In the genomic region with DNA sequence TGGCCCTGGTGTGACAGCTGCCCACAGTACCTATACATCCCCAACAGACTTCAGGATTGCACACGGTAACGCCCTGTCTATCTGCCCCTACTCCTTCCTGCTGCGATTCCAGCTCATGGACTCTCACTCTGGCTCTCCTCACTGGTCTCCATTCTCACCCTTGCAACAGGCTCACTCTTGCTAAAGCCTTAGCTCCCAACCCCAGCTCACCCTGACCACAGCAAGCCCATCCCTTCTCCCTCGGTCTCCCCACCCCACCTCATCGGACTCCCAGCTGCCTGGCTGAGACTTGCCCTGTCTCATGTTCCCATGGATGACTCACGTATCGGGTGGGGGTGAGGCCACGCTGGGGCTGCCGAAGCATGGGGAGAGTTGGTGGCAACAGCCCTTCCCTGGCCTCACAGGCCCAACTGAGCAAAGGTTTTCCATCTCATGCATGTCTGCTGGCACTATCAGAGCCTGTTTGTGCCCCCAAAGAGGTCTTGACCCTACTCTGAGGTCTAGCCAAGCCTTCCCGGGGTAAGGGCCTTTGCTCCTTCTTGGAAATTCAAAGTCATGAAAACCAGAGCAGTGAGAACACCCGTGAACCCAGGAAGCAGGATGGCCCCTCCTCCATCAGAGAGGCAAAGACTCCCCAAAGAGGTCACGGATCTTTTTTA, we compare ENCODE assay signal across 1 cellular context.
TF ChIP-seq lines count a peak whose summit lies in the region.

No MANE protein-coding gene starts in this region.

TF ChIP-seq in HEK293, 187 proteins besides CTCF, POLR2A, EP300 and RAD21 (continued from another document and continues in another):
- TF ChIP-seq, protein P1, sequence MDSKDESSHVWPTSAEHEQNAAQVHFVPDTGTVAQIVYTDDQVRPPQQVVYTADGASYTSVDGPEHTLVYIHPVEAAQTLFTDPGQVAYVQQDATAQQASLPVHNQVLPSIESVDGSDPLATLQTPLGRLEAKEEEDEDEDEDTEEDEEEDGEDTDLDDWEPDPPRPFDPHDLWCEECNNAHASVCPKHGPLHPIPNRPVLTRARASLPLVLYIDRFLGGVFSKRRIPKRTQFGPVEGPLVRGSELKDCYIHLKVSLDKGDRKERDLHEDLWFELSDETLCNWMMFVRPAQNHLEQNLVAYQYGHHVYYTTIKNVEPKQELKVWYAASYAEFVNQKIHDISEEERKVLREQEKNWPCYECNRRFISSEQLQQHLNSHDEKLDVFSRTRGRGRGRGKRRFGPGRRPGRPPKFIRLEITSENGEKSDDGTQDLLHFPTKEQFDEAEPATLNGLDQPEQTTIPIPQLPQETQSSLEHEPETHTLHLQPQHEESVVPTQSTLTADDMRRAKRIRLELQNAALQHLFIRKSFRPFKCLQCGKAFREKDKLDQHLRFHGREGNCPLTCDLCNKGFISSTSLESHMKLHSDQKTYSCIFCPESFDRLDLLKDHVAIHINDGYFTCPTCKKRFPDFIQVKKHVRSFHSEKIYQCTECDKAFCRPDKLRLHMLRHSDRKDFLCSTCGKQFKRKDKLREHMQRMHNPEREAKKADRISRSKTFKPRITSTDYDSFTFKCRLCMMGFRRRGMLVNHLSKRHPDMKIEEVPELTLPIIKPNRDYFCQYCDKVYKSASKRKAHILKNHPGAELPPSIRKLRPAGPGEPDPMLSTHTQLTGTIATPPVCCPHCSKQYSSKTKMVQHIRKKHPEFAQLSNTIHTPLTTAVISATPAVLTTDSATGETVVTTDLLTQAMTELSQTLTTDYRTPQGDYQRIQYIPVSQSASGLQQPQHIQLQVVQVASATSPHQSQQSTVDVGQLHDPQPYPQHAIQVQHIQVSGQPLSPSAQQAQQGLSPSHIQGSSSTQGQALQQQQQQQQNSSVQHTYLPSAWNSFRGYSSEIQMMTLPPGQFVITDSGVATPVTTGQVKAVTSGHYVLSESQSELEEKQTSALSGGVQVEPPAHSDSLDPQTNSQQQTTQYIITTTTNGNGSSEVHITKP (tag by site-specific recombination; IDR thresholded peaks at IDR 0.05) = peak; percentile 62
- TF ChIP-seq ZNF350 (tag by site-specific recombination; IDR thresholded peaks at IDR 0.05) (no peak), ZNF664 (tag by site-specific recombination; IDR thresholded peaks at IDR 0.05) (no peak), ZNF221 (tag by site-specific recombination; IDR thresholded peaks at IDR 0.05; ENCODE audit: borderline replicate concordance) (no peak), ZXDB (tag by site-specific recombination; IDR thresholded peaks at IDR 0.05) (peak; percentile 33; the same call in 1 of the 2 replicates), ZNF404 (tag by site-specific recombination; IDR thresholded peaks at IDR 0.05) (no peak), ZBTB1 (tag by site-specific recombination; IDR thresholded peaks at IDR 0.05) (no peak), KLF16 (tag by site-specific recombination; IDR thresholded peaks at IDR 0.05) (no peak), ZNF629 (tag by site-specific recombination; IDR thresholded peaks at IDR 0.05) (peak; percentile 59), SP3 (tag by site-specific recombination; IDR thresholded peaks at IDR 0.05) (peak; percentile 16; the same call in 1 of the 2 replicates), ZNF223 (tag by site-specific recombination; IDR thresholded peaks at IDR 0.05) (no peak), ZNF670 (tag by site-specific recombination; IDR thresholded peaks at IDR 0.05; ENCODE audit: low read depth) (no peak), SP7 (tag by site-specific recombination; IDR thresholded peaks at IDR 0.05) (peak; percentile 76), KLF1 (tag by site-specific recombination; IDR thresholded peaks at IDR 0.05) (peak; percentile 81), KLF10 (tag by site-specific recombination; IDR thresholded peaks at IDR 0.05) (no peak), ZNF341 (tag by site-specific recombination; IDR thresholded peaks at IDR 0.05; ENCODE audit: low read depth) (peak; percentile 76), ZNF324 (tag by site-specific recombination; IDR thresholded peaks at IDR 0.05) (peak; percentile 17; the same call in 1 of the 2 replicates), SP2 (tag by site-specific recombination; IDR thresholded peaks at IDR 0.05) (peak; percentile 23; the same call in 1 of the 2 replicates), ZFHX2 (tag by site-specific recombination; conservative IDR thresholded peaks at IDR 0.05) (peak; percentile 43), GLIS1 (tag by site-specific recombination; IDR thresholded peaks at IDR 0.05) (peak; percentile 78), KLF9 (tag by site-specific recombination; IDR thresholded peaks at IDR 0.05; ENCODE audit: low read depth) (peak; percentile 28; the same call in 1 of the 2 replicates), GFI1B (tag by site-specific recombination; IDR thresholded peaks at IDR 0.05) (no peak), ZNF600 (tag by site-specific recombination; IDR thresholded peaks at IDR 0.05) (peak; percentile 82), PRDM1 (tag by site-specific recombination; IDR thresholded peaks at IDR 0.05) (peak; percentile 70), EGR2 (tag by site-specific recombination; IDR thresholded peaks at IDR 0.05; ENCODE audit: low read depth) (0 out of 2 replicates have a peak, but pooled peaks have one; percentile 29), ZNF335 (tag by site-specific recombination; conservative IDR thresholded peaks at IDR 0.05) (0 out of 2 replicates have a peak, but pooled peaks have one; percentile 19), ZNF792 (tag by site-specific recombination; IDR thresholded peaks at IDR 0.05) (no peak), ZNF621 (tag by site-specific recombination; IDR thresholded peaks at IDR 0.05) (no peak), ZNF747 (tag by site-specific recombination; IDR thresholded peaks at IDR 0.05) (no peak), SCRT2 (tag by site-specific recombination; IDR thresholded peaks at IDR 0.05) (peak; percentile 83), ZIC2 (tag by site-specific recombination; IDR thresholded peaks at IDR 0.05) (peak; percentile 83), ZBTB17 (tag by site-specific recombination; IDR thresholded peaks at IDR 0.05) (peak; percentile 85), GLIS2 (tag by site-specific recombination; IDR thresholded peaks at IDR 0.05) (peak; percentile 94), ZNF660 (tag by site-specific recombination; IDR thresholded peaks at IDR 0.05) (peak; percentile 47; the same call in 1 of the 2 replicates), ZNF37A (tag by site-specific recombination; IDR thresholded peaks at IDR 0.05) (no peak)
- TF ChIP-seq, protein P2, sequence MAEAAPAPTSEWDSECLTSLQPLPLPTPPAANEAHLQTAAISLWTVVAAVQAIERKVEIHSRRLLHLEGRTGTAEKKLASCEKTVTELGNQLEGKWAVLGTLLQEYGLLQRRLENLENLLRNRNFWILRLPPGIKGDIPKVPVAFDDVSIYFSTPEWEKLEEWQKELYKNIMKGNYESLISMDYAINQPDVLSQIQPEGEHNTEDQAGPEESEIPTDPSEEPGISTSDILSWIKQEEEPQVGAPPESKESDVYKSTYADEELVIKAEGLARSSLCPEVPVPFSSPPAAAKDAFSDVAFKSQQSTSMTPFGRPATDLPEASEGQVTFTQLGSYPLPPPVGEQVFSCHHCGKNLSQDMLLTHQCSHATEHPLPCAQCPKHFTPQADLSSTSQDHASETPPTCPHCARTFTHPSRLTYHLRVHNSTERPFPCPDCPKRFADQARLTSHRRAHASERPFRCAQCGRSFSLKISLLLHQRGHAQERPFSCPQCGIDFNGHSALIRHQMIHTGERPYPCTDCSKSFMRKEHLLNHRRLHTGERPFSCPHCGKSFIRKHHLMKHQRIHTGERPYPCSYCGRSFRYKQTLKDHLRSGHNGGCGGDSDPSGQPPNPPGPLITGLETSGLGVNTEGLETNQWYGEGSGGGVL (tag by site-specific recombination; IDR thresholded peaks at IDR 0.05) = peak; percentile 93
- TF ChIP-seq, protein P3, sequence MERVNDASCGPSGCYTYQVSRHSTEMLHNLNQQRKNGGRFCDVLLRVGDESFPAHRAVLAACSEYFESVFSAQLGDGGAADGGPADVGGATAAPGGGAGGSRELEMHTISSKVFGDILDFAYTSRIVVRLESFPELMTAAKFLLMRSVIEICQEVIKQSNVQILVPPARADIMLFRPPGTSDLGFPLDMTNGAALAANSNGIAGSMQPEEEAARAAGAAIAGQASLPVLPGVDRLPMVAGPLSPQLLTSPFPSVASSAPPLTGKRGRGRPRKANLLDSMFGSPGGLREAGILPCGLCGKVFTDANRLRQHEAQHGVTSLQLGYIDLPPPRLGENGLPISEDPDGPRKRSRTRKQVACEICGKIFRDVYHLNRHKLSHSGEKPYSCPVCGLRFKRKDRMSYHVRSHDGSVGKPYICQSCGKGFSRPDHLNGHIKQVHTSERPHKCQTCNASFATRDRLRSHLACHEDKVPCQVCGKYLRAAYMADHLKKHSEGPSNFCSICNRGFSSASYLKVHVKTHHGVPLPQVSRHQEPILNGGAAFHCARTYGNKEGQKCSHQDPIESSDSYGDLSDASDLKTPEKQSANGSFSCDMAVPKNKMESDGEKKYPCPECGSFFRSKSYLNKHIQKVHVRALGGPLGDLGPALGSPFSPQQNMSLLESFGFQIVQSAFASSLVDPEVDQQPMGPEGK (tag by site-specific recombination; IDR thresholded peaks at IDR 0.05) = peak; percentile 97
- TF ChIP-seq, protein P4, sequence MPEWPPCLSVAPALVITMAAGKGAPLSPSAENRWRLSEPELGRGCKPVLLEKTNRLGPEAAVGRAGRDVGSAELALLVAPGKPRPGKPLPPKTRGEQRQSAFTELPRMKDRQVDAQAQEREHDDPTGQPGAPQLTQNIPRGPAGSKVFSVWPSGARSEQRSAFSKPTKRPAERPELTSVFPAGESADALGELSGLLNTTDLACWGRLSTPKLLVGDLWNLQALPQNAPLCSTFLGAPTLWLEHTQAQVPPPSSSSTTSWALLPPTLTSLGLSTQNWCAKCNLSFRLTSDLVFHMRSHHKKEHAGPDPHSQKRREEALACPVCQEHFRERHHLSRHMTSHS (tag by site-specific recombination; IDR thresholded peaks at IDR 0.05) = no peak
- TF ChIP-seq, protein P5, sequence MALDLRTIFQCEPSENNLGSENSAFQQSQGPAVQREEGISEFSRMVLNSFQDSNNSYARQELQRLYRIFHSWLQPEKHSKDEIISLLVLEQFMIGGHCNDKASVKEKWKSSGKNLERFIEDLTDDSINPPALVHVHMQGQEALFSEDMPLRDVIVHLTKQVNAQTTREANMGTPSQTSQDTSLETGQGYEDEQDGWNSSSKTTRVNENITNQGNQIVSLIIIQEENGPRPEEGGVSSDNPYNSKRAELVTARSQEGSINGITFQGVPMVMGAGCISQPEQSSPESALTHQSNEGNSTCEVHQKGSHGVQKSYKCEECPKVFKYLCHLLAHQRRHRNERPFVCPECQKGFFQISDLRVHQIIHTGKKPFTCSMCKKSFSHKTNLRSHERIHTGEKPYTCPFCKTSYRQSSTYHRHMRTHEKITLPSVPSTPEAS (tag by site-specific recombination; IDR thresholded peaks at IDR 0.05) = 0 out of 2 replicates have a peak, but pooled peaks have one; percentile 27
- TF ChIP-seq, protein P6, sequence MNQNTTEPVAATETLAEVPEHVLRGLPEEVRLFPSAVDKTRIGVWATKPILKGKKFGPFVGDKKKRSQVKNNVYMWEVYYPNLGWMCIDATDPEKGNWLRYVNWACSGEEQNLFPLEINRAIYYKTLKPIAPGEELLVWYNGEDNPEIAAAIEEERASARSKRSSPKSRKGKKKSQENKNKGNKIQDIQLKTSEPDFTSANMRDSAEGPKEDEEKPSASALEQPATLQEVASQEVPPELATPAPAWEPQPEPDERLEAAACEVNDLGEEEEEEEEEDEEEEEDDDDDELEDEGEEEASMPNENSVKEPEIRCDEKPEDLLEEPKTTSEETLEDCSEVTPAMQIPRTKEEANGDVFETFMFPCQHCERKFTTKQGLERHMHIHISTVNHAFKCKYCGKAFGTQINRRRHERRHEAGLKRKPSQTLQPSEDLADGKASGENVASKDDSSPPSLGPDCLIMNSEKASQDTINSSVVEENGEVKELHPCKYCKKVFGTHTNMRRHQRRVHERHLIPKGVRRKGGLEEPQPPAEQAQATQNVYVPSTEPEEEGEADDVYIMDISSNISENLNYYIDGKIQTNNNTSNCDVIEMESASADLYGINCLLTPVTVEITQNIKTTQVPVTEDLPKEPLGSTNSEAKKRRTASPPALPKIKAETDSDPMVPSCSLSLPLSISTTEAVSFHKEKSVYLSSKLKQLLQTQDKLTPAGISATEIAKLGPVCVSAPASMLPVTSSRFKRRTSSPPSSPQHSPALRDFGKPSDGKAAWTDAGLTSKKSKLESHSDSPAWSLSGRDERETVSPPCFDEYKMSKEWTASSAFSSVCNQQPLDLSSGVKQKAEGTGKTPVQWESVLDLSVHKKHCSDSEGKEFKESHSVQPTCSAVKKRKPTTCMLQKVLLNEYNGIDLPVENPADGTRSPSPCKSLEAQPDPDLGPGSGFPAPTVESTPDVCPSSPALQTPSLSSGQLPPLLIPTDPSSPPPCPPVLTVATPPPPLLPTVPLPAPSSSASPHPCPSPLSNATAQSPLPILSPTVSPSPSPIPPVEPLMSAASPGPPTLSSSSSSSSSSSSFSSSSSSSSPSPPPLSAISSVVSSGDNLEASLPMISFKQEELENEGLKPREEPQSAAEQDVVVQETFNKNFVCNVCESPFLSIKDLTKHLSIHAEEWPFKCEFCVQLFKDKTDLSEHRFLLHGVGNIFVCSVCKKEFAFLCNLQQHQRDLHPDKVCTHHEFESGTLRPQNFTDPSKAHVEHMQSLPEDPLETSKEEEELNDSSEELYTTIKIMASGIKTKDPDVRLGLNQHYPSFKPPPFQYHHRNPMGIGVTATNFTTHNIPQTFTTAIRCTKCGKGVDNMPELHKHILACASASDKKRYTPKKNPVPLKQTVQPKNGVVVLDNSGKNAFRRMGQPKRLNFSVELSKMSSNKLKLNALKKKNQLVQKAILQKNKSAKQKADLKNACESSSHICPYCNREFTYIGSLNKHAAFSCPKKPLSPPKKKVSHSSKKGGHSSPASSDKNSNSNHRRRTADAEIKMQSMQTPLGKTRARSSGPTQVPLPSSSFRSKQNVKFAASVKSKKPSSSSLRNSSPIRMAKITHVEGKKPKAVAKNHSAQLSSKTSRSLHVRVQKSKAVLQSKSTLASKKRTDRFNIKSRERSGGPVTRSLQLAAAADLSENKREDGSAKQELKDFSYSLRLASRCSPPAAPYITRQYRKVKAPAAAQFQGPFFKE (tag by site-specific recombination; IDR thresholded peaks at IDR 0.05; ENCODE audit: borderline replicate concordance) = no peak
- TF ChIP-seq, protein P7, sequence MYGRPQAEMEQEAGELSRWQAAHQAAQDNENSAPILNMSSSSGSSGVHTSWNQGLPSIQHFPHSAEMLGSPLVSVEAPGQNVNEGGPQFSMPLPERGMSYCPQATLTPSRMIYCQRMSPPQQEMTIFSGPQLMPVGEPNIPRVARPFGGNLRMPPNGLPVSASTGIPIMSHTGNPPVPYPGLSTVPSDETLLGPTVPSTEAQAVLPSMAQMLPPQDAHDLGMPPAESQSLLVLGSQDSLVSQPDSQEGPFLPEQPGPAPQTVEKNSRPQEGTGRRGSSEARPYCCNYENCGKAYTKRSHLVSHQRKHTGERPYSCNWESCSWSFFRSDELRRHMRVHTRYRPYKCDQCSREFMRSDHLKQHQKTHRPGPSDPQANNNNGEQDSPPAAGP (tag by site-specific recombination; IDR thresholded peaks at IDR 0.05) = peak; percentile 90
- TF ChIP-seq, protein P8, sequence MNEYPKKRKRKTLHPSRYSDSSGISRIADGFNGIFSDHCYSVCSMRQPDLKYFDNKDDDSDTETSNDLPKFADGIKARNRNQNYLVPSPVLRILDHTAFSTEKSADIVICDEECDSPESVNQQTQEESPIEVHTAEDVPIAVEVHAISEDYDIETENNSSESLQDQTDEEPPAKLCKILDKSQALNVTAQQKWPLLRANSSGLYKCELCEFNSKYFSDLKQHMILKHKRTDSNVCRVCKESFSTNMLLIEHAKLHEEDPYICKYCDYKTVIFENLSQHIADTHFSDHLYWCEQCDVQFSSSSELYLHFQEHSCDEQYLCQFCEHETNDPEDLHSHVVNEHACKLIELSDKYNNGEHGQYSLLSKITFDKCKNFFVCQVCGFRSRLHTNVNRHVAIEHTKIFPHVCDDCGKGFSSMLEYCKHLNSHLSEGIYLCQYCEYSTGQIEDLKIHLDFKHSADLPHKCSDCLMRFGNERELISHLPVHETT (tag by site-specific recombination; IDR thresholded peaks at IDR 0.05) = peak; percentile 53; the same call in 1 of the 2 replicates
